In the genomic region with DNA sequence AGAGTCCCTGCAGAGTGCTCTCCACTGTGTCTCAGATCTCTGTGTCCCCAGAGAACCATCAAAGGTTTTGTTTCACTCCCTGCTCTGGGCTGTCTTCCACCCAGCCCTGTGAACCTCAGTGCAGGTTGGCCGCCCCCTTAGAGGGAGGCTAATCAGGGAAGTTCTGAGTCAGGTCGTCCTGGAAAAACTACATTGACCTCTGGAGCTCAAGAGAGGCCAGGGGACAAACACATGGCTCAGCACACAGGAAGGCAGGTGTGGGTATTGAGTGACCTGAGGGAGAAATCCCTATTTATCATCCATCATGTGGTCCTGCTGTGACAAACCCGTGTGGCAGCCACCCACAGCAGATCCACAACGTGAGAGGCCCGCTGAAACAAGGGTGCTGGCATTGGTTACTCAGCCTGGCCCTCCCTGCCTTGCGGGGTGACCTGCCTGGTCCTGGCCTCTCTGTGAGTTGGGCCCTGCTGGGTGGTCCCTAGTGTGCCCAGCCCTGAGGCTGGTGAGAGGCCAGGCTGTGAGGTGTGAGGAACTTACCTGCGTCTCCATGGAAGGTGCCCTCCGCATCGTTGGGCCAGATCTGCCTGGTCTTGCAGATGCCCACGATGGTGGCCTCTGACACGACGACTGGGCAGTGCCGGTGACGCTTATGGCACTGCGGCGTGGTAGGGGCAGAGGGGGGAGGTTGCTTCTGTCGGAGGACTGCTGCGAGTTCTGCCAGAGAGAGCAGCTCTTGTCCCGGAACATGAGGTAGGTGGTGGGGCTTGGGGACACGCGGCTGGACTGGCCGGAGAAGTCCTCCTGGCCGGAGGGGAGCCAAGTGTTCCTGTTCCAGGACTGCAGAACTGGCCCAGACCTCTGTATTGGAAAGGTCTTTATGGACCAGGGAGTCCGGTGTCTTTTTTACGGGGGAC, we compare ENCODE assay signal across 8 cellular contexts. TPM values are rescaled to one million over a fixed set of nuclear protein-coding genes. Genes with fewer than 3 reads are reported as not detected.
DNase-seq lines count a peak whose midpoint lies in the region; ATAC-seq and TF ChIP-seq lines count a peak whose summit lies in the region.

No MANE protein-coding gene starts in this region.

- H2AFZ ChIP-seq in DND-41 (ENCODE audit: low read depth, low read length) = peak overlapping the region; percentile 66
- peak overlapping the region; percentile 29; the same call in 1 of the 2 replicates for H2AFZ ChIP-seq in OCI-LY3 (ENCODE audit: low read depth, low read length)

- peaks cover 16% of the 10 kb centered on the region for H3K9me3 Mint-ChIP-seq in chondrocyte (ENCODE audit: low read depth)
- H3K9me3 Mint-ChIP-seq in mesothelial cell of epicardium = peaks cover 17% of the 10 kb centered on the region

- H3K27me3 ChIP-seq in DND-41 (ENCODE audit: insufficient read depth, low read length, poor library complexity) (no peaks in the 10 kb centered on the region), OCI-LY3 (ENCODE audit: low read depth, low read length) (no peaks in the 10 kb centered on the region), upper lobe of right lung (no peaks in the 10 kb centered on the region)

- H3K27ac Mint-ChIP-seq in chondrocyte (ENCODE audit: unreplicated experiment) = peak overlapping the region; percentile 17
- H3K27ac Mint-ChIP-seq in mesothelial cell of epicardium = no peak overlapping the region

- DNase-seq in DND-41 (peak; percentile 21), chondrocyte (ENCODE audit: low spot score) (no peak), mesothelial cell of epicardium (ENCODE audit: low spot score in 2 of 2, unreplicated experiment in 2 of 2) (no peak), upper lobe of right lung (no peak), T1000 (lab: John Stamatoyannopoulos, UW) (no peak), SK-N-DZ (ENCODE audit: low spot score) (no peak)

- no peak for TF ChIP-seq CTCF in DND-41 (IDR thresholded peaks at IDR 0.05; ENCODE audit: borderline replicate concordance, extremely low read depth, low read length, poor library complexity, severe bottlenecking)
- TF ChIP-seq CTCF in OCI-LY3 (IDR thresholded peaks at IDR 0.05; ENCODE audit: low read depth, low read length) = no peak
- TF ChIP-seq CTCF in chondrocyte (IDR thresholded peaks at IDR 0.05) = no peak
- no peak for TF ChIP-seq CTCF in mesothelial cell of epicardium (IDR thresholded peaks at IDR 0.05; ENCODE audit: unreplicated experiment)
- TF ChIP-seq CTCF in upper lobe of right lung (IDR thresholded peaks at IDR 0.05) = no peak

- H3K27ac ChIP-seq in DND-41 (ENCODE audit: low read length) (peak overlapping the region; percentile 42; the same call in 1 of the 2 replicates), OCI-LY3 (ENCODE audit: low read length) (no peak overlapping the region), upper lobe of right lung (peak overlapping the region; percentile 60)

- H3K4me2 ChIP-seq in DND-41 (ENCODE audit: insufficient read depth, low read length) (peak overlapping the region; percentile 95), OCI-LY3 (ENCODE audit: low read length) (peak overlapping the region; percentile 63)

- peaks cover 26% of the 10 kb centered on the region for H3K36me3 ChIP-seq in DND-41 (ENCODE audit: insufficient read depth, low read length)
- H3K36me3 ChIP-seq in OCI-LY3 (replicated peaks; ENCODE audit: low read depth, low read length) = no peaks in the 10 kb centered on the region
- no peaks in the 10 kb centered on the region for H3K36me3 ChIP-seq in upper lobe of right lung

- H3K4me3 ChIP-seq in DND-41 (ENCODE audit: low read depth in 1 of 2, low read length in 2 of 2) (peak overlapping the region; percentile 17 to 87; a peak in 3 of 4 replicates), OCI-LY3 (ENCODE audit: low read length) (peak overlapping the region; percentile 74), upper lobe of right lung (peak overlapping the region; percentile 53)

- H3K36me3 Mint-ChIP-seq in chondrocyte (ENCODE audit: low read depth) = peaks cover 15% of the 10 kb centered on the region
- peaks cover 16% of the 10 kb centered on the region for H3K36me3 Mint-ChIP-seq in mesothelial cell of epicardium

- intact Hi-C loops in upper lobe of right lung (cut with DNase I) = loop anchor here (2.0 to 10.0 kb wide), 3 partner anchors 38 to 205 kb away; no protein-coding TSS in a partner anchor

- H3K79me2 ChIP-seq in DND-41 (ENCODE audit: insufficient read depth, low read length) = peaks cover 39% of the 10 kb centered on the region
- no peaks in the 10 kb centered on the region for H3K79me2 ChIP-seq in OCI-LY3 (ENCODE audit: low read length)

- H3K9ac ChIP-seq in DND-41 (ENCODE audit: low read depth, low read length) (peak overlapping the region; percentile 68), OCI-LY3 (ENCODE audit: low read length) (peak overlapping the region; percentile 19)

- H4K20me1 ChIP-seq in DND-41 (ENCODE audit: insufficient read depth, low read length) (peaks cover 31% of the 10 kb centered on the region), OCI-LY3 (ENCODE audit: insufficient read depth, low read length) (0 out of 2 replicates have a peak, but pooled peaks cover 6% of the 10 kb centered on the region)

- peak overlapping the region; percentile 64 for H3K4me3 Mint-ChIP-seq in chondrocyte (ENCODE audit: unreplicated experiment)
- peak overlapping the region; percentile 75 for H3K4me3 Mint-ChIP-seq in mesothelial cell of epicardium

- H3K4me1 Mint-ChIP-seq in chondrocyte (ENCODE audit: low read depth) = peaks cover 42% of the 10 kb centered on the region
- H3K4me1 Mint-ChIP-seq in mesothelial cell of epicardium = peaks cover 37% of the 10 kb centered on the region

- peaks cover 53% of the 10 kb centered on the region for H3K4me1 ChIP-seq in DND-41 (ENCODE audit: insufficient read depth, low read length)
- H3K4me1 ChIP-seq in OCI-LY3 (ENCODE audit: low read length) = peaks cover 8% of the 10 kb centered on the region; the same call in 1 of the 2 replicates
- H3K4me1 ChIP-seq in upper lobe of right lung = peaks cover 45% of the 10 kb centered on the region

- H3K27me3 Mint-ChIP-seq in chondrocyte (ENCODE audit: low read depth) (no peaks in the 10 kb centered on the region), mesothelial cell of epicardium (ENCODE audit: low read depth) (no peaks in the 10 kb centered on the region)

- H3K9me3 ChIP-seq in DND-41 (ENCODE audit: insufficient read depth, low read length, severe bottlenecking) (peaks cover 19% of the 10 kb centered on the region), OCI-LY3 (ENCODE audit: insufficient read depth, low read length) (peaks cover 13% of the 10 kb centered on the region; the same call in 1 of the 2 replicates), upper lobe of right lung (no peaks in the 10 kb centered on the region)

- ATAC-seq in DND-41 (ENCODE audit: insufficient read depth, low read depth) (no peak), upper lobe of right lung (peak; percentile 6), GM18519 (IDR thresholded peaks at IDR 0.05; ENCODE audit: low FRiP score, unreplicated experiment) (no peak)

RNA-seq across cellular contexts. Expression of gene BCR, which starts 0.7 kb away (rescaled TPM):
- 28.4 to 44.5 TPM (median 30.0 TPM) in 3 replicates for total RNA-seq in chondrocyte
- 69.6 to 74.6 TPM (median 72.4 TPM) in 3 replicates for total RNA-seq in mesothelial cell of epicardium
- total RNA-seq in upper lobe of right lung = 78.3 TPM
- polyA plus RNA-seq in SK-N-DZ (2014; cell fraction: cytosol; rRNA removed) = 28.3 and 44.3 TPM in 2 replicates
- polyA plus RNA-seq in SK-N-DZ (2014; cell fraction: nucleus; rRNA removed) = 31.4 and 49.4 TPM in 2 replicates

RNA-seq across cellular contexts. Expression of gene RAB36, which starts 34.4 kb away (rescaled TPM):
- total RNA-seq in chondrocyte (2.9 to 4.7 TPM (median 3.5 TPM) in 3 replicates), mesothelial cell of epicardium (6.3 to 6.4 TPM (median 6.4 TPM) in 3 replicates), upper lobe of right lung (3.8 TPM)
- polyA plus RNA-seq in SK-N-DZ (2014; cell fraction: cytosol; rRNA removed) = 0.83 and 1.2 TPM in 2 replicates
- 0.58 and 2.4 TPM in 2 replicates for polyA plus RNA-seq in SK-N-DZ (2014; cell fraction: nucleus; rRNA removed)

RNA-seq across cellular contexts. Expression of gene RSPH14, which starts 37.8 kb away (rescaled TPM):
- total RNA-seq in chondrocyte (not detected in 3 replicates), mesothelial cell of epicardium (1.7 to 2.5 TPM (median 2.4 TPM) in 3 replicates), upper lobe of right lung (not detected)
- polyA plus RNA-seq in SK-N-DZ (2014; cell fraction: cytosol; rRNA removed) = 0.74 and 1.2 TPM in 2 replicates
- not detected in 2 replicates for polyA plus RNA-seq in SK-N-DZ (2014; cell fraction: nucleus; rRNA removed)
